In genomic region chr19:4042731-4043082, GRCh38 we compare ENCODE assay signal across 17 cellular contexts. TPM values are rescaled to one million over a fixed set of nuclear protein-coding genes. Genes with fewer than 3 reads are reported as not detected.
A peak's percentile ranks its signal among the peaks of the same experiment; 100 is the strongest.
DNase-seq lines count a peak whose midpoint lies in the region; ATAC-seq, FAIRE-seq and TF ChIP-seq lines count a peak whose summit lies in the region.
"Had no signal": no experiment of that assay in that cellular context is flagged by ENCODE, and none has a peak within 500 bp of the region (broad histone marks: within the 10 kb centered on the region; RNA-seq: fewer than 3 reads in every experiment).

No MANE protein-coding gene starts in this region.

- no peak for TF ChIP-seq EP300 in suprapubic skin (IDR thresholded peaks at IDR 0.05)

- TF ChIP-seq CTCF in LNCaP clone FGC (IDR thresholded peaks at IDR 0.05; ENCODE audit: control insufficient read depth, extremely low read depth, insufficient read depth) (no peak), lung (IDR thresholded peaks at IDR 0.05; ENCODE audit: control extremely low read depth, extremely low read depth) (no peak), suprapubic skin (IDR thresholded peaks at IDR 0.05) (no peak)

- 67 to 84% methylated on average over 14 of the region's 14 CpGs for WGBS in lung, 2 donors
- 87% methylated on average over 3 of the region's 14 CpGs for WGBS in suprapubic skin

- no peak overlapping the region for H3K4me3 Mint-ChIP-seq in activated CD4-positive, alpha-beta T cell treated with anti-CD3 and anti-CD28 coated beads, Interleukin-2, amount 10 ng/mL, durations not matched to agents 24 days and 14 days
- H3K4me3 Mint-ChIP-seq: activated CD4-positive, alpha-beta memory T cell treated with anti-CD3 and anti-CD28 coated beads, Interleukin-2, amount 10 ng/mL, durations not matched to agents 7 days and 5 days; IgD-negative memory B cell had no signal

- no peak for FAIRE-seq in GM12892 (lab: Jason Lieb, UNC)
- FAIRE-seq in GM19239 (lab: Jason Lieb, UNC), result no peak
- FAIRE-seq: endothelial cell of umbilical vein had no signal

- H3K27ac ChIP-seq in lung (ENCODE audit: low read depth in 1 of 2, low read length in 1 of 2) (peak overlapping the region in 1 of 2 donors; percentile 37), suprapubic skin (peak overlapping the region; percentile 56)

- TF ChIP-seq POLR2A in suprapubic skin (IDR thresholded peaks at IDR 0.05), result no peak
- no peak; the same call in 1 of the 2 replicates for TF ChIP-seq POLR2A in GM12892 (IDR thresholded peaks at IDR 0.05; ENCODE audit: low read depth, low read length)

- H3K36me3 Mint-ChIP-seq in activated CD4-positive, alpha-beta T cell treated with anti-CD3 and anti-CD28 coated beads, Interleukin-2, amount 10 ng/mL, durations not matched to agents 24 days and 14 days (ENCODE audit: low read depth), result peaks cover 15% of the 10 kb centered on the region
- H3K36me3 Mint-ChIP-seq: IgD-negative memory B cell had no signal

- H3K9me3 Mint-ChIP-seq in activated CD4-positive, alpha-beta T cell treated with anti-CD3 and anti-CD28 coated beads, Interleukin-2, amount 10 ng/mL, durations not matched to agents 24 days and 14 days, result no peaks in the 10 kb centered on the region
- H3K9me3 Mint-ChIP-seq: activated CD4-positive, alpha-beta memory T cell treated with anti-CD3 and anti-CD28 coated beads, Interleukin-2, amount 10 ng/mL, durations not matched to agents 7 days and 5 days; IgD-negative memory B cell had no signal

- H3K27ac Mint-ChIP-seq in activated CD4-positive, alpha-beta T cell treated with anti-CD3 and anti-CD28 coated beads, Interleukin-2, amount 10 ng/mL, durations not matched to agents 24 days and 14 days, result no peak overlapping the region
- H3K27ac Mint-ChIP-seq: activated CD4-positive, alpha-beta memory T cell treated with anti-CD3 and anti-CD28 coated beads, Interleukin-2, amount 10 ng/mL, durations not matched to agents 7 days and 5 days; IgD-negative memory B cell had no signal

- intact Hi-C loops in activated CD4-positive, alpha-beta T cell treated with anti-CD3 and anti-CD28 coated beads, Interleukin-2, amount 10 ng/mL, durations not matched to agents 24 days and 14 days (cut with micrococcal nuclease), result no loop called here

- H3K4me1 Mint-ChIP-seq in activated CD4-positive, alpha-beta T cell treated with anti-CD3 and anti-CD28 coated beads, Interleukin-2, amount 10 ng/mL, durations not matched to agents 24 days and 14 days, result peaks cover 1% of the 10 kb centered on the region
- H3K4me1 Mint-ChIP-seq: activated CD4-positive, alpha-beta memory T cell treated with anti-CD3 and anti-CD28 coated beads, Interleukin-2, amount 10 ng/mL, durations not matched to agents 7 days and 5 days had no signal

- no peak for ATAC-seq in lung (ENCODE audit: insufficient read depth, low FRiP score)

- H3K4me1 ChIP-seq in lung (ENCODE audit: control insufficient read depth in 2 of 2, insufficient read depth in 2 of 2, low read length in 2 of 2), result peaks cover 0 to 8% of the 10 kb centered on the region in 2 donors
- H3K4me1 ChIP-seq in suprapubic skin, result peaks cover 17% of the 10 kb centered on the region
- H3K4me1 ChIP-seq: BLaER1 treated with 17β-estradiol and CSF1 and Interleukin-3, amounts not matched to agents 10 nM and 100 nM had no signal

- H3K27me3 Mint-ChIP-seq in activated CD4-positive, alpha-beta T cell treated with anti-CD3 and anti-CD28 coated beads, Interleukin-2, amount 10 ng/mL, durations not matched to agents 24 days and 14 days, result no peaks in the 10 kb centered on the region
- H3K27me3 Mint-ChIP-seq: activated CD4-positive, alpha-beta memory T cell treated with anti-CD3 and anti-CD28 coated beads, Interleukin-2, amount 10 ng/mL, durations not matched to agents 7 days and 5 days; IgD-negative memory B cell had no signal

- H3K36me3 ChIP-seq in lung (ENCODE audit: control insufficient read depth in 2 of 2, insufficient read depth in 2 of 2, low read length in 2 of 2) (peaks cover 17 to 25% of the 10 kb centered on the region in 2 donors), suprapubic skin (peaks cover 52% of the 10 kb centered on the region)

- DNase-seq in LNCaP clone FGC (ENCODE audit: low read depth) (no peak), cerebellum (ENCODE audit: low spot score) (peak; percentile 19), lung (ENCODE audit: low spot score) (peak; percentile 40), suprapubic skin (ENCODE audit: low spot score in 2 of 2) (no peak), GM12892 (ENCODE audit: insufficient read length) (no peak), GM19239 (ENCODE audit: insufficient read length, low spot score) (no peak)
- DNase-seq in stimulated activated naive CD4-positive, alpha-beta T cell treated with Interleukin-2 at 50 U/mL for 16 hours (lab: John Stamatoyannopoulos, UW), result no peak
- no peak for DNase-seq in activated CD4-positive, alpha-beta T cell treated with anti-CD3 and anti-CD28 coated beads, Interleukin-2, amount 10 ng/mL, durations not matched to agents 24 days and 14 days
- DNase-seq: activated CD4-positive, alpha-beta memory T cell treated with anti-CD3 and anti-CD28 coated beads, Interleukin-2, amount 10 ng/mL, durations not matched to agents 7 days and 5 days; activated gamma-delta T cell treated with Interleukin-2 at 50 U/mL for 16 hours; hippocampal formation; NCI-H1930; NCI-H748 treated with DMSO at 0.1 percent for 48 hours; SHP77 treated with DMSO at 0.1 percent for 48 hours had no signal

- no peaks in the 10 kb centered on the region for H3K27me3 ChIP-seq in lung (ENCODE audit: control insufficient read depth, insufficient read depth)
- no peaks in the 10 kb centered on the region for H3K27me3 ChIP-seq in suprapubic skin
- H3K27me3 ChIP-seq: BLaER1 treated with 17β-estradiol and CSF1 and Interleukin-3, amounts not matched to agents 10 nM and 100 nM had no signal

- no peaks in the 10 kb centered on the region for H3K9me3 ChIP-seq in lung (ENCODE audit: control insufficient read depth in 2 of 2, insufficient read depth in 1 of 2, low read length in 1 of 2)
- H3K9me3 ChIP-seq in suprapubic skin, result no peaks in the 10 kb centered on the region
- H3K9me3 ChIP-seq: BLaER1 treated with 17β-estradiol and CSF1 and Interleukin-3, amounts not matched to agents 10 nM and 100 nM had no signal

- H3K4me3 ChIP-seq in LNCaP clone FGC (ENCODE audit: low read depth, low read length) (peak overlapping the region; percentile 20; the same call in 1 of the 2 replicates), lung (no peak overlapping the region), suprapubic skin (no peak overlapping the region)
- H3K4me3 ChIP-seq: BLaER1 treated with 17β-estradiol and CSF1 and Interleukin-3, amounts not matched to agents 10 nM and 100 nM had no signal

RNA-seq across cellular contexts. Expression of gene ZBTB7A, which starts 24.0 kb away (rescaled TPM):
- total RNA-seq in cerebellum, result 3.5 TPM
- 10 to 100 TPM; 19.0 to 68.0 TPM for total RNA-seq in lung
- 10 to 100 TPM; 13.4 to 20.1 TPM for polyA plus RNA-seq in lung
- total RNA-seq in suprapubic skin, result 10 to 100 TPM; 60.3 to 94.2 (median 77.4) TPM
- 3.1 TPM for polyA plus RNA-seq in GM12892 (2012; ENCODE audit: missing spikeins)
- 35.8 and 39.6 TPM in 2 replicates for total RNA-seq in activated CD4-positive, alpha-beta T cell treated with anti-CD3 and anti-CD28 coated beads, Interleukin-2, amount 10 ng/mL, durations not matched to agents 24 days and 14 days

RNA-seq across cellular contexts. Expression of gene PIAS4, which starts 35.2 kb away (rescaled TPM):
- total RNA-seq in cerebellum, result 19.1 TPM
- total RNA-seq in lung, result 10 to 100 TPM; 26.7 to 46.2 TPM
- polyA plus RNA-seq in lung, result 10 to 100 TPM in 1 of 2 donors, 1 to 10 TPM in 1; 9.9 to 16.5 TPM
- total RNA-seq in suprapubic skin, result 10 to 100 TPM; 17.1 to 28.7 (median 22.6) TPM
- 11.3 TPM for polyA plus RNA-seq in GM12892 (2012; ENCODE audit: missing spikeins)
- 32.2 and 33.2 TPM in 2 replicates for total RNA-seq in activated CD4-positive, alpha-beta T cell treated with anti-CD3 and anti-CD28 coated beads, Interleukin-2, amount 10 ng/mL, durations not matched to agents 24 days and 14 days

RNA-seq across cellular contexts. Expression of gene EEF2, which starts 57.4 kb away (rescaled TPM):
- total RNA-seq in cerebellum (1,068 TPM), lung (1,000 to 10,000 TPM; 1,474 to 1,934 TPM), suprapubic skin (1,000 to 10,000 TPM; 1,423 to 2,137 (median 2,023) TPM)
- polyA plus RNA-seq in lung, result 1,000 to 10,000 TPM in 1 of 2 donors, 100 to 1,000 TPM in 1; 994 to 1,216 TPM
- polyA plus RNA-seq in GM12892 (2012; ENCODE audit: missing spikeins), result 1,369 TPM
- total RNA-seq in activated CD4-positive, alpha-beta T cell treated with anti-CD3 and anti-CD28 coated beads, Interleukin-2, amount 10 ng/mL, durations not matched to agents 24 days and 14 days, result 2,394 and 2,438 TPM in 2 replicates

Comparison
In these comparisons a context has a peak if more than half of its experiments do, and no peak if none do; other contexts are left out.
1. DNase-seq: peak in cerebellum (single experiment) and lung (single experiment); none in LNCaP clone FGC (single experiment), suprapubic skin (0 of 2), GM12892 (single experiment), GM19239 (single experiment), stimulated activated naive CD4-positive, alpha-beta T cell treated with Interleukin-2 at 50 U/mL for 16 hours (single experiment) and activated CD4-positive, alpha-beta T cell treated with anti-CD3 and anti-CD28 coated beads, Interleukin-2, amount 10 ng/mL, durations not matched to agents 24 days and 14 days (single experiment).